Comparison of ENCODE assay signal across 9 cellular contexts in the genomic region with DNA sequence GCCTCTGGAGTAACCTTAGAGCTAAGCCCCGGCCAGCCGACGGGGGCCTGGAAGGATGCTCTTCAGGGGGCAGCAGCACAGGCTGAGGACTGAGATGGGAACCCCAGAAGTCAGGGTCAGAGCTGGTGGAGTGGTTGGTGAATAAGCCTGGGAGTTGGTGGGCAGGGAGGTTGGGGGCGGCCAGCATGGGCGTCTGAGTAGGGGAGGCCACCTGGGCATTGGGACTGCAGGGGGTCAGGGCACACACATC. TPM values are rescaled to one million over a fixed set of nuclear protein-coding genes. Genes with fewer than 3 reads are reported as not detected.
A peak's percentile ranks its signal among the peaks of the same experiment; 100 is the strongest.
DNase-seq lines count a peak whose midpoint lies in the region; ATAC-seq and TF ChIP-seq lines count a peak whose summit lies in the region.
"Had no signal": no experiment of that assay in that cellular context is flagged by ENCODE, and none has a peak within 500 bp of the region (broad histone marks: within the 10 kb centered on the region; RNA-seq: fewer than 3 reads in every experiment).

No MANE protein-coding gene starts in this region.

- H3K4me3 ChIP-seq in OCI-LY7 (ENCODE audit: low read depth, low read length, poor library complexity, severe bottlenecking) (no peak overlapping the region), psoas muscle (no peak overlapping the region)

- H3K79me2 ChIP-seq in OCI-LY7 (ENCODE audit: insufficient read depth, low read depth, low read length) = no peaks in the 10 kb centered on the region

- TF ChIP-seq CTCF in CD14-positive monocyte (IDR thresholded peaks at IDR 0.05) (no peak), OCI-LY7 (conservative IDR thresholded peaks at IDR 0.05; ENCODE audit: low read length) (no peak), psoas muscle (IDR thresholded peaks at IDR 0.05) (no peak)

- no peaks in the 10 kb centered on the region for H4K20me1 ChIP-seq in OCI-LY7 (ENCODE audit: insufficient read depth, low read length)

- H3K4me1 ChIP-seq in OCI-LY7 (ENCODE audit: insufficient read depth, low read length, poor library complexity, severe bottlenecking) (peaks cover 12% of the 10 kb centered on the region), psoas muscle (peaks cover 17% of the 10 kb centered on the region)

- CTCF ChIA-PET in OCI-LY7 (lab: Charles Lee; ENCODE audit: unreplicated experiment) = no interaction called here

- H3K4me2 ChIP-seq in OCI-LY7 (ENCODE audit: low read length) = peak overlapping the region; percentile 28; the same call in 1 of the 2 replicates

- no peaks in the 10 kb centered on the region for H3K27me3 ChIP-seq in psoas muscle (ENCODE audit: insufficient read depth in 3 of 3, low read length in 2 of 3)

- DNase-seq in CD14-positive monocyte (ENCODE audit: low spot score) = no peak
- DNase-seq in OCI-LY7 (ENCODE audit: low spot score) = no peak
- no peak for DNase-seq in effector memory CD8-positive, alpha-beta T cell
- no peak for DNase-seq in psoas muscle
- no peak for DNase-seq in left lobe of liver (ENCODE audit: low spot score)
- DNase-seq in NCI-H1417 treated with DMSO at 0.1 percent for 48 hours (lab: John Stamatoyannopoulos, UW) = no peak
- DNase-seq in CD1c-positive myeloid dendritic cell (ENCODE audit: extremely low spot score) = no peak
- DNase-seq: NK-92 treated with Interleukin-12 subunit alpha and Interleukin-12 subunit beta, amount 100 ng/mL, for 24 hours had no signal

- no peak overlapping the region for H2AFZ ChIP-seq in OCI-LY7 (ENCODE audit: low read length)

- H3K9me3 ChIP-seq in OCI-LY7 (ENCODE audit: low read length) (no peaks in the 10 kb centered on the region), psoas muscle (no peaks in the 10 kb centered on the region)

- H3K36me3 ChIP-seq in OCI-LY7 (ENCODE audit: insufficient read depth, low read length) (no peaks in the 10 kb centered on the region), psoas muscle (ENCODE audit: insufficient read depth in 1 of 2, low read depth in 1 of 2) (peaks cover 0 to 36% of the 10 kb centered on the region in 2 donors)

- H3K27me3 Mint-ChIP-seq in CD14-positive monocyte (ENCODE audit: low read depth in 3 of 3) = peaks cover 0 to 2% (median 0%) of the 10 kb centered on the region in 3 donors
- no peaks in the 10 kb centered on the region for H3K27me3 Mint-ChIP-seq in effector memory CD8-positive, alpha-beta T cell

- H3K36me3 Mint-ChIP-seq in CD14-positive monocyte = peaks cover 65 to 70% of the 10 kb centered on the region in 2 donors
- H3K36me3 Mint-ChIP-seq in effector memory CD8-positive, alpha-beta T cell (ENCODE audit: insufficient read depth) = peaks cover 85% of the 10 kb centered on the region

- peak overlapping the region; percentile 99 to 100 (median 100) for H3K27ac Mint-ChIP-seq in CD14-positive monocyte
- peak overlapping the region; percentile 82 to 97 for H3K27ac Mint-ChIP-seq in effector memory CD8-positive, alpha-beta T cell

- H3K4me3 Mint-ChIP-seq in CD14-positive monocyte = peak overlapping the region; percentile 9 to 67
- peak overlapping the region; percentile 41 to 57 for H3K4me3 Mint-ChIP-seq in effector memory CD8-positive, alpha-beta T cell

- POLR2A ChIA-PET in OCI-LY7 (lab: Charles Lee) = no interaction called here

- 36 to 51% (median 39%) methylated on average over 3 to 5 of the region's 5 CpGs for WGBS in psoas muscle, 3 donors

- H3K9me3 Mint-ChIP-seq in CD14-positive monocyte = peaks cover 0 to 2% (median 0%) of the 10 kb centered on the region in 7 donors
- H3K9me3 Mint-ChIP-seq in effector memory CD8-positive, alpha-beta T cell = no peaks in the 10 kb centered on the region

- no peaks in the 10 kb centered on the region for H3K9me2 ChIP-seq in OCI-LY7 (ENCODE audit: insufficient read depth, low read length)

- peaks cover 71% of the 10 kb centered on the region for H3K4me1 Mint-ChIP-seq in CD14-positive monocyte
- H3K4me1 Mint-ChIP-seq in effector memory CD8-positive, alpha-beta T cell (ENCODE audit: low read depth in 2 of 2) = peaks cover 24 to 40% of the 10 kb centered on the region in 2 donors

- BruUV-seq in OCI-LY7 (replicated peaks; lab: Mats Ljungman, UMichigan) = no TSS peak

- H3K27ac ChIP-seq in OCI-LY7 (ENCODE audit: low read depth, low read length, poor library complexity, severe bottlenecking) (no peak overlapping the region), psoas muscle (peak overlapping the region; percentile 68)

- peak; percentile 1 for ATAC-seq in effector memory CD8-positive, alpha-beta T cell (replicated peaks)
- ATAC-seq in psoas muscle (peak in 1 of 4 donors; percentile 8), left lobe of liver (no peak), GM19351 (IDR thresholded peaks at IDR 0.05; ENCODE audit: unreplicated experiment) (no peak)

- intact Hi-C loops in CD14-positive monocyte (cut with micrococcal nuclease) (loop anchor here in 1 of 2 donors (10.0 kb wide), 1 partner anchor 1045 kb away; no protein-coding TSS in a partner anchor), OCI-LY7 (cut with micrococcal nuclease; ENCODE audit: unreplicated experiment) (no loop called here), psoas muscle (cut with DNase I) (no loop called here)

RNA-seq across cellular contexts. Expression of gene NINJ1, which starts 14.4 kb away (rescaled TPM):
- polyA plus RNA-seq in CD14-positive monocyte (100 to 1,000 TPM; 290 to 469 TPM), psoas muscle (10 to 100 TPM; 19.2 to 40.1 (median 22.8) TPM)
- 6.2 and 13.3 TPM in 2 replicates for total RNA-seq in OCI-LY7 (2014; rRNA removed; shearing (Covaris generic))
- total RNA-seq in OCI-LY7 (2022) (18.1 and 18.3 TPM in 2 replicates), psoas muscle (10 to 100 TPM; 17.8 to 24.8 (median 21.2) TPM), left lobe of liver (53.3 TPM)

RNA-seq across cellular contexts. Expression of gene CARD19, which starts 23.6 kb away (rescaled TPM):
- polyA plus RNA-seq in CD14-positive monocyte = 100 to 1,000 TPM; 130 to 137 TPM
- 18.4 and 26.8 TPM in 2 replicates for total RNA-seq in OCI-LY7 (2014; rRNA removed; shearing (Covaris generic))
- 13.4 and 15.8 TPM in 2 replicates for total RNA-seq in OCI-LY7 (2022)
- 10 to 100 TPM; 27.9 to 46.7 (median 38.2) TPM for total RNA-seq in psoas muscle
- 10 to 100 TPM; 62.1 to 86.3 (median 66.1) TPM for polyA plus RNA-seq in psoas muscle
- 8.5 TPM for total RNA-seq in left lobe of liver
